Comparison of ENCODE assay signal across 13 cellular contexts in the genomic region with DNA sequence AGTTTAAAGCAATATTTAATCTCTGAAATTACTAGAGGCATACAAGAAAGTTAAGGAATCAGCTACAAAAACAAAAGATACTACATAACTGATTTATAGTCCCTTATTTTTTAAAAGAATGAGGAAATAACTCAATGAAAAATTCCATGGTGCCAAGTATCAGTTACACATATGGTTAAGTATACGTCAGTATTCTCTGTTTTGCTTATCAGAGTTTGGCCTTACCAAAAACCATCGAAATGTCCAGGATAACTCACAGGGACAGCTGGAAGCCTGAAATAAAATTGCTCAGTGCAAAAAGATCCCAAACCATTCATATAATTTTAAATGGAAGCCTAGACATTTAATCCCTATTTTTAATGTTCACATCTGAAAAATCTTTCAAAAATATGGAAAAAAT. TPM values are rescaled to one million over a fixed set of nuclear protein-coding genes. Genes with fewer than 3 reads are reported as not detected.
DNase-seq lines count a peak whose midpoint lies in the region; ATAC-seq and TF ChIP-seq lines count a peak whose summit lies in the region.
"Had no signal": no experiment of that assay in that cellular context is flagged by ENCODE, and none has a peak within 500 bp of the region (broad histone marks: within the 10 kb centered on the region; RNA-seq: fewer than 3 reads in every experiment).

No MANE protein-coding gene starts in this region.

- no peaks in the 10 kb centered on the region for H4K20me1 ChIP-seq in Loucy (ENCODE audit: insufficient read depth, low read length, poor library complexity, severe bottlenecking)

- H3K4me1 ChIP-seq in Loucy (ENCODE audit: insufficient read depth, low read length, poor library complexity, severe bottlenecking) = peaks cover 25% of the 10 kb centered on the region

- peaks cover 9% of the 10 kb centered on the region for H3F3A ChIP-seq in Loucy (ENCODE audit: low read depth)

- no peak for ATAC-seq in activated T-helper 17 cell treated with anti-CD3 and anti-CD28 coated beads, Interleukin-2, amount 50 U/mL, for 72 hours (replicated peaks)
- ATAC-seq in GM19351 (IDR thresholded peaks at IDR 0.05; ENCODE audit: unreplicated experiment) = no peak
- ATAC-seq in stimulated activated naive B cell treated with anti-CD40 and anti-IgM and Interleukin-4, amounts not matched to agents 10 μg/mL and 1 μg/mL and 100 μg/mL, for 72 hours (replicated peaks) = no peak

- no peak overlapping the region for H3K27ac Mint-ChIP-seq in activated T-helper 17 cell treated with anti-CD3 and anti-CD28 coated beads, Interleukin-2, amount 50 U/mL, for 72 hours
- no peak overlapping the region for H3K27ac Mint-ChIP-seq in stimulated activated naive B cell treated with anti-CD40 and anti-IgM and Interleukin-4, amounts not matched to agents 10 μg/mL and 1 μg/mL and 100 μg/mL, for 72 hours

- no peaks in the 10 kb centered on the region for H3K9me3 ChIP-seq in Loucy (ENCODE audit: insufficient read depth, low read depth, low read length)
- H3K9me3 ChIP-seq: suprapubic skin had no signal

- H3K4me2 ChIP-seq in Loucy (ENCODE audit: low read depth, low read length, poor library complexity, severe bottlenecking) = peak overlapping the region; percentile 94

- peaks cover 28% of the 10 kb centered on the region for H3K36me3 Mint-ChIP-seq in activated T-helper 17 cell treated with anti-CD3 and anti-CD28 coated beads, Interleukin-2, amount 50 U/mL, for 72 hours (ENCODE audit: low read depth)
- H3K36me3 Mint-ChIP-seq in stimulated activated naive B cell treated with anti-CD40 and anti-IgM and Interleukin-4, amounts not matched to agents 10 μg/mL and 1 μg/mL and 100 μg/mL, for 72 hours = peaks cover 7 to 11% of the 10 kb centered on the region in 2 donors

- H3K79me2 ChIP-seq in Loucy (ENCODE audit: insufficient read depth, low read length) = peaks cover 29% of the 10 kb centered on the region

- H3K4me1 Mint-ChIP-seq in activated T-helper 17 cell treated with anti-CD3 and anti-CD28 coated beads, Interleukin-2, amount 50 U/mL, for 72 hours = peaks cover 5% of the 10 kb centered on the region
- H3K4me1 Mint-ChIP-seq in stimulated activated naive B cell treated with anti-CD40 and anti-IgM and Interleukin-4, amounts not matched to agents 10 μg/mL and 1 μg/mL and 100 μg/mL, for 72 hours = peaks cover 10 to 16% of the 10 kb centered on the region in 2 donors

- TF ChIP-seq CTCF in AG10803 (conservative IDR thresholded peaks at IDR 0.05; ENCODE audit: low read length) (no peak), Loucy (conservative IDR thresholded peaks at IDR 0.05; ENCODE audit: low read length) (no peak), coronary artery (IDR thresholded peaks at IDR 0.05) (no peak)

- H3K4me3 Mint-ChIP-seq in activated T-helper 17 cell treated with anti-CD3 and anti-CD28 coated beads, Interleukin-2, amount 50 U/mL, for 72 hours = no peak overlapping the region
- H3K4me3 Mint-ChIP-seq in stimulated activated naive B cell treated with anti-CD40 and anti-IgM and Interleukin-4, amounts not matched to agents 10 μg/mL and 1 μg/mL and 100 μg/mL, for 72 hours = no peak overlapping the region

- no peak overlapping the region for H2AFZ ChIP-seq in Loucy (ENCODE audit: low read length)

- no peaks in the 10 kb centered on the region for H3K27me3 Mint-ChIP-seq in activated T-helper 17 cell treated with anti-CD3 and anti-CD28 coated beads, Interleukin-2, amount 50 U/mL, for 72 hours
- no peaks in the 10 kb centered on the region for H3K27me3 Mint-ChIP-seq in stimulated activated naive B cell treated with anti-CD40 and anti-IgM and Interleukin-4, amounts not matched to agents 10 μg/mL and 1 μg/mL and 100 μg/mL, for 72 hours

- H3K27me3 ChIP-seq in Loucy (ENCODE audit: insufficient read depth, low read length, poor library complexity, severe bottlenecking) = no peaks in the 10 kb centered on the region
- H3K27me3 ChIP-seq: suprapubic skin had no signal

- no peaks in the 10 kb centered on the region for H3K9me3 Mint-ChIP-seq in activated T-helper 17 cell treated with anti-CD3 and anti-CD28 coated beads, Interleukin-2, amount 50 U/mL, for 72 hours
- no peaks in the 10 kb centered on the region for H3K9me3 Mint-ChIP-seq in stimulated activated naive B cell treated with anti-CD40 and anti-IgM and Interleukin-4, amounts not matched to agents 10 μg/mL and 1 μg/mL and 100 μg/mL, for 72 hours

- DNase-seq in AG10803 (ENCODE audit: low read depth) (peak; percentile 53), coronary artery (ENCODE audit: low spot score) (no peak), pons (ENCODE audit: low spot score) (peak; percentile 30), RKO (ENCODE audit: low spot score) (no peak)
- no peak for DNase-seq in stimulated activated naive B cell treated with anti-CD40 and anti-IgM and Interleukin-4, amounts not matched to agents 10 μg/mL and 1 μg/mL and 100 μg/mL, for 72 hours
- DNase-seq: erythroblast; NCI-H187 treated with DMSO at 0.1 percent for 48 hours; stimulated activated CD4-positive, alpha-beta T cell treated with anti-CD3 and anti-CD28 coated beads, Interleukin-4, amount 100 ng/mL, for 4 hours; T-helper 9 cell had no signal

- peak overlapping the region; percentile 56 to 65 for H3K27ac ChIP-seq in coronary artery
- H3K27ac ChIP-seq: suprapubic skin had no signal

- no peaks in the 10 kb centered on the region for H3K9me2 ChIP-seq in Loucy (replicated peaks; ENCODE audit: low read depth, low read length)

- H3K9ac ChIP-seq in Loucy (ENCODE audit: low read depth, low read length, poor library complexity, severe bottlenecking) = no peak overlapping the region

- H3K4me3 ChIP-seq in AG10803 (ENCODE audit: low read length) (0 out of 2 replicates have a peak overlapping the region, but pooled peaks have one; percentile 8), Loucy (ENCODE audit: low read length, poor library complexity, severe bottlenecking) (no peak overlapping the region), coronary artery (peak overlapping the region; percentile 50)
- H3K4me3 ChIP-seq: suprapubic skin had no signal

- H3K36me3 ChIP-seq in Loucy (ENCODE audit: insufficient read depth, low read length) = no peaks in the 10 kb centered on the region
- H3K36me3 ChIP-seq: suprapubic skin had no signal

RNA-seq across cellular contexts. Expression of a gene that starts 3.6 kb away (rescaled TPM):
- total RNA-seq in activated T-helper 17 cell treated with anti-CD3 and anti-CD28 coated beads, Interleukin-2, amount 50 U/mL, for 72 hours = 1 to 10 TPM; 6.6 to 9.2 TPM

Comparison
In these comparisons a context has a peak if more than half of its experiments do, and no peak if none do; other contexts are left out.
1. DNase-seq: peak in AG10803 (single experiment) and pons (single experiment); none in coronary artery (single experiment), stimulated activated naive B cell treated with anti-CD40 and anti-IgM and Interleukin-4, amounts not matched to agents 10 μg/mL and 1 μg/mL and 100 μg/mL, for 72 hours (single experiment) and RKO (single experiment).